8 cellular contexts compared by ENCODE assay signal in genomic region chr2:230666885-230667712, GRCh38. TPM values are rescaled to one million over a fixed set of nuclear protein-coding genes. Genes with fewer than 3 reads are reported as not detected.
DNase-seq lines count a peak whose midpoint lies in the region; TF ChIP-seq lines count a peak whose summit lies in the region.

No MANE protein-coding gene starts in this region.

- DNase-seq in ELR (ENCODE audit: low read depth): peak; percentile 86
- peak; percentile 93 for DNase-seq in NB4 (ENCODE audit: low read depth)
- DNase-seq in brain microvascular endothelial cell: peak; percentile 16
- DNase-seq in midbrain (lab: John Stamatoyannopoulos, UW): peak; percentile 39
- DNase-seq in testis: no peak
- DNase-seq in NCI-H446 treated with DMSO at 0.1 percent for 48 hours (lab: John Stamatoyannopoulos, UW): no peak
- no peak for DNase-seq in NCI-H446 (lab: John Stamatoyannopoulos, UW)
- DNase-seq in DMS153 treated with DMSO at 0.1 percent for 48 hours (lab: John Stamatoyannopoulos, UW; ENCODE audit: unreplicated experiment): no peak

- 70 to 79% methylated on average over 9 of the region's 9 CpGs for WGBS in testis, 2 donors

- TF ChIP-seq CTCF in NB4 (IDR thresholded peaks at IDR 0.05; ENCODE audit: low read depth, low read length): no peak
- no peak for TF ChIP-seq CTCF in brain microvascular endothelial cell (IDR thresholded peaks at IDR 0.05; ENCODE audit: low read depth, low read length, missing control alignments)
- no peak for TF ChIP-seq CTCF in testis (IDR thresholded peaks at IDR 0.05)

- H3K27me3 ChIP-seq in brain microvascular endothelial cell (replicated peaks) (no peaks in the 10 kb centered on the region), testis (no peaks in the 10 kb centered on the region)

- TF ChIP-seq POLR2A in NB4 (IDR thresholded peaks at IDR 0.05; ENCODE audit: extremely low read depth, insufficient read length) (no peak), testis (IDR thresholded peaks at IDR 0.05) (no peak)

- no peak overlapping the region for H3K4me3 ChIP-seq in NB4 (ENCODE audit: low read depth, low read length)
- H3K4me3 ChIP-seq in brain microvascular endothelial cell (ENCODE audit: low read depth, low read length): no peak overlapping the region
- no peak overlapping the region for H3K4me3 ChIP-seq in testis

- in situ Hi-C loops in brain microvascular endothelial cell (cut with HindIII; ENCODE audit: low pct_ligation_motif_present, low sequenced_read_pairs): no loop called here

- intact Hi-C loops in testis (cut with DNase I; ENCODE audit: low total_unique reads): no loop called here

- no peaks in the 10 kb centered on the region for H3K36me3 ChIP-seq in brain microvascular endothelial cell (replicated peaks)
- no peaks in the 10 kb centered on the region for H3K36me3 ChIP-seq in testis (ENCODE audit: low read depth, missing control alignments)

- no peaks in the 10 kb centered on the region for H3K9me3 ChIP-seq in testis

- no peak overlapping the region for H3K27ac ChIP-seq in brain microvascular endothelial cell
- no peak overlapping the region for H3K27ac ChIP-seq in testis

- no peaks in the 10 kb centered on the region for H3K4me1 ChIP-seq in testis

RNA-seq across cellular contexts. Expression of gene CAB39, which starts 45.5 kb away (rescaled TPM):
- 10 to 100 TPM; 76.1 to 82.2 TPM for total RNA-seq in testis
- polyA plus RNA-seq in testis (ENCODE audit: insufficient read depth, low read depth, low replicate concordance): 76.8 TPM

Comparison
In these comparisons a context has a peak if more than half of its experiments do, and no peak if none do; other contexts are left out.
1. DNase-seq: peak in ELR (single experiment), NB4 (single experiment), brain microvascular endothelial cell (single experiment) and midbrain (single experiment); none in testis (single experiment), NCI-H446 treated with DMSO at 0.1 percent for 48 hours (single experiment), NCI-H446 (0 of 2) and DMS153 treated with DMSO at 0.1 percent for 48 hours (single experiment).